28 cellular contexts compared by ENCODE assay signal in the genomic region with DNA sequence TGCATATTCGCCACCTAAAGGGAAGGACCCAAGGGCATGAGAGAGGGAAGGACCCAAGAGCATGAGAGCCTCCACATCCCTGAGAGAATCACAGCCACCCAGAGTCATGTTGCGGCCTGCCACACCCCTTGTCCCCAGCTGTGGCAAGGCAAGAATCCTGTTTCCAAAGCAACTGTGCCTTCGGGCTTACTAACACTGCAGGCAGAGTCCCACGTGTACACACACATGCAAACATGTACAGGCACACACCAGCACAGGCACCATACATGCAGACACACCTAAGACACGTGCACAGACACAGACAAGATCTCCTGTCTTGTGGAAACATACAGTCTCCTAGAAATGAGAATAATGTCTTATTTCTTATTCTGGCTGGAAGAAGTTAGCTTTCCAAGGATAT.
"Had no signal": no experiment of that assay in that cellular context is flagged by ENCODE, and none has a peak within 500 bp of the region (broad histone marks: within the 10 kb centered on the region; RNA-seq: fewer than 3 reads in every experiment).

No MANE protein-coding gene starts in this region.

- H3K4me3 ChIP-seq: ascending aorta, esophagus squamous epithelium, sigmoid colon, smooth muscle cell had no signal

- H3K27me3 ChIP-seq: ascending aorta, brain microvascular endothelial cell, sigmoid colon had no signal

- H3K27me3 Mint-ChIP-seq: activated naive CD4-positive, alpha-beta T cell treated with anti-CD3 and anti-CD28 coated beads, Interleukin-2, amount 10 ng/mL, durations not matched to agents 7 days and 5 days; type B pancreatic cell had no signal

- H3K4me3 Mint-ChIP-seq: activated naive CD4-positive, alpha-beta T cell treated with anti-CD3 and anti-CD28 coated beads, Interleukin-2, amount 10 ng/mL, durations not matched to agents 7 days and 5 days; activated naive CD8-positive, alpha-beta T cell treated with anti-CD3 and anti-CD28 coated beads, Interleukin-2, amount 10 ng/mL, durations not matched to agents 7 days and 5 days; effector memory CD8-positive, alpha-beta T cell; memory B cell; naive thymus-derived CD8-positive, alpha-beta T cell; stimulated activated memory B cell treated with anti-CD40 and anti-IgM and Interleukin-4, amounts not matched to agents 10 μg/mL and 1 μg/mL and 100 μg/mL, for 72 hours; stimulated activated naive CD8-positive, alpha-beta T cell treated with anti-CD3 and anti-CD28 coated beads, Interleukin-15, amount 100 ng/mL, for 72 hours; T-helper 1 cell treated with Interleukin-12 subunit alpha and Interleukin-12 subunit beta and Interleukin-4 antibody, amounts not matched to agents 30 μg/mL and 1 μg/mL, for 36 hours; type B pancreatic cell had no signal

- H3K27ac ChIP-seq: ascending aorta, brain microvascular endothelial cell, esophagus squamous epithelium, sigmoid colon, VCaP had no signal

- H3K4me1 Mint-ChIP-seq: activated naive CD4-positive, alpha-beta T cell treated with anti-CD3 and anti-CD28 coated beads, Interleukin-2, amount 10 ng/mL, durations not matched to agents 7 days and 5 days; activated naive CD8-positive, alpha-beta T cell treated with anti-CD3 and anti-CD28 coated beads, Interleukin-2, amount 10 ng/mL, durations not matched to agents 7 days and 5 days; naive thymus-derived CD8-positive, alpha-beta T cell; stimulated activated memory B cell treated with anti-CD40 and anti-IgM and Interleukin-4, amounts not matched to agents 10 μg/mL and 1 μg/mL and 100 μg/mL, for 72 hours; stimulated activated naive CD8-positive, alpha-beta T cell treated with anti-CD3 and anti-CD28 coated beads, Interleukin-15, amount 100 ng/mL, for 72 hours had no signal

- H3K9me3 Mint-ChIP-seq: activated naive CD4-positive, alpha-beta T cell treated with anti-CD3 and anti-CD28 coated beads, Interleukin-2, amount 10 ng/mL, durations not matched to agents 7 days and 5 days; activated naive CD8-positive, alpha-beta T cell treated with anti-CD3 and anti-CD28 coated beads, Interleukin-2, amount 10 ng/mL, durations not matched to agents 7 days and 5 days; effector memory CD8-positive, alpha-beta T cell; memory B cell; naive thymus-derived CD8-positive, alpha-beta T cell; stimulated activated memory B cell treated with anti-CD40 and anti-IgM and Interleukin-4, amounts not matched to agents 10 μg/mL and 1 μg/mL and 100 μg/mL, for 72 hours; stimulated activated naive CD8-positive, alpha-beta T cell treated with anti-CD3 and anti-CD28 coated beads, Interleukin-15, amount 100 ng/mL, for 72 hours; T-helper 1 cell treated with Interleukin-12 subunit alpha and Interleukin-12 subunit beta and Interleukin-4 antibody, amounts not matched to agents 30 μg/mL and 1 μg/mL, for 36 hours; type B pancreatic cell had no signal

- ATAC-seq: effector memory CD8-positive, alpha-beta T cell; naive thymus-derived CD8-positive, alpha-beta T cell; stimulated activated memory B cell treated with anti-CD40 and anti-IgM and Interleukin-4, amounts not matched to agents 10 μg/mL and 1 μg/mL and 100 μg/mL, for 72 hours; stimulated activated naive CD8-positive, alpha-beta T cell treated with anti-CD3 and anti-CD28 coated beads, Interleukin-15, amount 100 ng/mL, for 72 hours had no signal

- DNase-seq: activated CD4-positive, alpha-beta T cell treated with anti-CD3 and anti-CD28 coated beads for 4 hours; activated CD4-positive, alpha-beta T cell treated with anti-CD3 and anti-CD28 coated beads, Interleukin-2, amount 50 U/mL, for 4 hours; activated effector memory CD4-positive, alpha-beta T cell treated with anti-CD3 and anti-CD28 coated beads, Interleukin-2, amount 50 U/mL, for 16 hours; activated naive CD4-positive, alpha-beta T cell treated with anti-CD3 and anti-CD28 coated beads, Interleukin-2, amount 10 ng/mL, durations not matched to agents 7 days and 5 days; activated naive CD8-positive, alpha-beta T cell treated with anti-CD3 and anti-CD28 coated beads, Interleukin-2, amount 10 ng/mL, durations not matched to agents 7 days and 5 days; activated T-cell treated with anti-CD3 and anti-CD28 coated beads for 4 hours; brain microvascular endothelial cell; caudate nucleus; cortex of kidney; effector memory CD8-positive, alpha-beta T cell; esophagus squamous epithelium; midbrain; naive thymus-derived CD8-positive, alpha-beta T cell; posterior cingulate gyrus; sigmoid colon; stimulated activated CD4-positive, alpha-beta T cell treated with anti-CD3 and anti-CD28 coated beads, Interleukin-1b, Interleukin-23, amount 100 ng/mL, for 48 hours; stimulated activated CD4-positive, alpha-beta T cell treated with anti-CD3 and anti-CD28 coated beads, Interleukin-4, amount 100 ng/mL, for 4 hours; stimulated activated CD8-positive, alpha-beta memory T cell treated with anti-CD3 and anti-CD28 coated beads, Interleukin-4, amount 100 ng/mL, for 48 hours; stimulated activated naive CD8-positive, alpha-beta T cell treated with anti-CD3 and anti-CD28 coated beads, Interleukin-15, amount 100 ng/mL, for 72 hours; substantia nigra; T-helper 9 cell had no signal

- H3K27ac Mint-ChIP-seq: activated naive CD4-positive, alpha-beta T cell treated with anti-CD3 and anti-CD28 coated beads, Interleukin-2, amount 10 ng/mL, durations not matched to agents 7 days and 5 days; activated naive CD8-positive, alpha-beta T cell treated with anti-CD3 and anti-CD28 coated beads, Interleukin-2, amount 10 ng/mL, durations not matched to agents 7 days and 5 days; effector memory CD8-positive, alpha-beta T cell; memory B cell; naive thymus-derived CD8-positive, alpha-beta T cell; stimulated activated memory B cell treated with anti-CD40 and anti-IgM and Interleukin-4, amounts not matched to agents 10 μg/mL and 1 μg/mL and 100 μg/mL, for 72 hours; stimulated activated naive CD8-positive, alpha-beta T cell treated with anti-CD3 and anti-CD28 coated beads, Interleukin-15, amount 100 ng/mL, for 72 hours; T-helper 1 cell treated with Interleukin-12 subunit alpha and Interleukin-12 subunit beta and Interleukin-4 antibody, amounts not matched to agents 30 μg/mL and 1 μg/mL, for 36 hours; type B pancreatic cell had no signal

- H3K36me3 Mint-ChIP-seq: activated naive CD4-positive, alpha-beta T cell treated with anti-CD3 and anti-CD28 coated beads, Interleukin-2, amount 10 ng/mL, durations not matched to agents 7 days and 5 days; activated naive CD8-positive, alpha-beta T cell treated with anti-CD3 and anti-CD28 coated beads, Interleukin-2, amount 10 ng/mL, durations not matched to agents 7 days and 5 days; memory B cell; naive thymus-derived CD8-positive, alpha-beta T cell; stimulated activated memory B cell treated with anti-CD40 and anti-IgM and Interleukin-4, amounts not matched to agents 10 μg/mL and 1 μg/mL and 100 μg/mL, for 72 hours; type B pancreatic cell had no signal

- H3K36me3 ChIP-seq: ascending aorta, brain microvascular endothelial cell, esophagus squamous epithelium, sigmoid colon had no signal

- H3K4me2 ChIP-seq: smooth muscle cell had no signal

- H3K9me3 ChIP-seq: ascending aorta, esophagus squamous epithelium, sigmoid colon had no signal
